In the genomic region with DNA sequence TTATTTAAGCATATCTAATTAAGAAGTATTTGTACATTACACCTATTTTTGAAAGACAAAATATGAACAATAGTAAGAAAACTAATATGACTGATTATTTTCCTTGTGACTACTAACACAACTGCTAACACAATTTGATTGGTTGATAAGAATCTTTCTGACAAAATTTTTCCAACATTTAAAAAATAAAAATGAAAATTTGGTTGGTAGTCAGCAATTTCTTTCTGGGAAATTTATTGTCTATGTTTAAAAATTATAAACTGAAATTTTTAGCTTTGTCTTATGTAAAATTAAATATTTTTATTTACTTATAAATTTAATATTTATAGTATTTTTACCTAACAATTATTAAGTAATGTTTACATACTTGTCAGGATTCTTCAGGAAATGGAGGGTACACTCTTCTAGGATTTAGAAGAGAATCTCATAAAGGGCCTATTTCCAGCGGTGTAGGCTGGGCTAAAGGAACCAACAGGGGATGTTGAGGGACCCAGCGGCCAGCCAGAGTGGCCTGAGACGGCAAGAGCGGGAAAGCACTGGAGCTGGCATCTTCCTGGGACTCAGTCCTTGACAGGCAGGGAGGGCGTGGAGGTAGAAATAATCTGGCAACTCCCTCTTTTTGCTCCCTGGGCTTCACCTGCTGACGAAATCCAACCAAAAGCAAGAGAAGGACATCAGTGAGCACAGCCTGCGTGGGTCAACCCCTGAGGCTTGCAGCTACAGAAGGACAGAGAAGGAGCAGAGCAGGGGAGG, we compare ENCODE assay signal across 2 cellular contexts.
A peak's percentile ranks its signal among the peaks of the same experiment; 100 is the strongest.
TF ChIP-seq lines count a peak whose summit lies in the region.

No MANE protein-coding gene starts in this region.

TF ChIP-seq in GM23338, 12 proteins besides CTCF, POLR2A, EP300 and RAD21:
- TF ChIP-seq EZH2 (IDR thresholded peaks at IDR 0.05; ENCODE audit: low read depth, unreplicated experiment) (no peak), ZNF114 (CRISPR knock-in tag; IDR thresholded peaks at IDR 0.05) (no peak), ZNF331 (CRISPR knock-in tag; IDR thresholded peaks at IDR 0.05; ENCODE audit: low read depth) (no peak), STAT1 (IDR thresholded peaks at IDR 0.05; ENCODE audit: unreplicated experiment) (no peak), EZH2phosphoT487 (IDR thresholded peaks at IDR 0.05; ENCODE audit: unreplicated experiment) (no peak), NANOG (IDR thresholded peaks at IDR 0.05; ENCODE audit: borderline replicate concordance) (no peak), POLR2AphosphoS5 (IDR thresholded peaks at IDR 0.05; ENCODE audit: low read depth) (no peak)
- TF ChIP-seq, protein P1, sequence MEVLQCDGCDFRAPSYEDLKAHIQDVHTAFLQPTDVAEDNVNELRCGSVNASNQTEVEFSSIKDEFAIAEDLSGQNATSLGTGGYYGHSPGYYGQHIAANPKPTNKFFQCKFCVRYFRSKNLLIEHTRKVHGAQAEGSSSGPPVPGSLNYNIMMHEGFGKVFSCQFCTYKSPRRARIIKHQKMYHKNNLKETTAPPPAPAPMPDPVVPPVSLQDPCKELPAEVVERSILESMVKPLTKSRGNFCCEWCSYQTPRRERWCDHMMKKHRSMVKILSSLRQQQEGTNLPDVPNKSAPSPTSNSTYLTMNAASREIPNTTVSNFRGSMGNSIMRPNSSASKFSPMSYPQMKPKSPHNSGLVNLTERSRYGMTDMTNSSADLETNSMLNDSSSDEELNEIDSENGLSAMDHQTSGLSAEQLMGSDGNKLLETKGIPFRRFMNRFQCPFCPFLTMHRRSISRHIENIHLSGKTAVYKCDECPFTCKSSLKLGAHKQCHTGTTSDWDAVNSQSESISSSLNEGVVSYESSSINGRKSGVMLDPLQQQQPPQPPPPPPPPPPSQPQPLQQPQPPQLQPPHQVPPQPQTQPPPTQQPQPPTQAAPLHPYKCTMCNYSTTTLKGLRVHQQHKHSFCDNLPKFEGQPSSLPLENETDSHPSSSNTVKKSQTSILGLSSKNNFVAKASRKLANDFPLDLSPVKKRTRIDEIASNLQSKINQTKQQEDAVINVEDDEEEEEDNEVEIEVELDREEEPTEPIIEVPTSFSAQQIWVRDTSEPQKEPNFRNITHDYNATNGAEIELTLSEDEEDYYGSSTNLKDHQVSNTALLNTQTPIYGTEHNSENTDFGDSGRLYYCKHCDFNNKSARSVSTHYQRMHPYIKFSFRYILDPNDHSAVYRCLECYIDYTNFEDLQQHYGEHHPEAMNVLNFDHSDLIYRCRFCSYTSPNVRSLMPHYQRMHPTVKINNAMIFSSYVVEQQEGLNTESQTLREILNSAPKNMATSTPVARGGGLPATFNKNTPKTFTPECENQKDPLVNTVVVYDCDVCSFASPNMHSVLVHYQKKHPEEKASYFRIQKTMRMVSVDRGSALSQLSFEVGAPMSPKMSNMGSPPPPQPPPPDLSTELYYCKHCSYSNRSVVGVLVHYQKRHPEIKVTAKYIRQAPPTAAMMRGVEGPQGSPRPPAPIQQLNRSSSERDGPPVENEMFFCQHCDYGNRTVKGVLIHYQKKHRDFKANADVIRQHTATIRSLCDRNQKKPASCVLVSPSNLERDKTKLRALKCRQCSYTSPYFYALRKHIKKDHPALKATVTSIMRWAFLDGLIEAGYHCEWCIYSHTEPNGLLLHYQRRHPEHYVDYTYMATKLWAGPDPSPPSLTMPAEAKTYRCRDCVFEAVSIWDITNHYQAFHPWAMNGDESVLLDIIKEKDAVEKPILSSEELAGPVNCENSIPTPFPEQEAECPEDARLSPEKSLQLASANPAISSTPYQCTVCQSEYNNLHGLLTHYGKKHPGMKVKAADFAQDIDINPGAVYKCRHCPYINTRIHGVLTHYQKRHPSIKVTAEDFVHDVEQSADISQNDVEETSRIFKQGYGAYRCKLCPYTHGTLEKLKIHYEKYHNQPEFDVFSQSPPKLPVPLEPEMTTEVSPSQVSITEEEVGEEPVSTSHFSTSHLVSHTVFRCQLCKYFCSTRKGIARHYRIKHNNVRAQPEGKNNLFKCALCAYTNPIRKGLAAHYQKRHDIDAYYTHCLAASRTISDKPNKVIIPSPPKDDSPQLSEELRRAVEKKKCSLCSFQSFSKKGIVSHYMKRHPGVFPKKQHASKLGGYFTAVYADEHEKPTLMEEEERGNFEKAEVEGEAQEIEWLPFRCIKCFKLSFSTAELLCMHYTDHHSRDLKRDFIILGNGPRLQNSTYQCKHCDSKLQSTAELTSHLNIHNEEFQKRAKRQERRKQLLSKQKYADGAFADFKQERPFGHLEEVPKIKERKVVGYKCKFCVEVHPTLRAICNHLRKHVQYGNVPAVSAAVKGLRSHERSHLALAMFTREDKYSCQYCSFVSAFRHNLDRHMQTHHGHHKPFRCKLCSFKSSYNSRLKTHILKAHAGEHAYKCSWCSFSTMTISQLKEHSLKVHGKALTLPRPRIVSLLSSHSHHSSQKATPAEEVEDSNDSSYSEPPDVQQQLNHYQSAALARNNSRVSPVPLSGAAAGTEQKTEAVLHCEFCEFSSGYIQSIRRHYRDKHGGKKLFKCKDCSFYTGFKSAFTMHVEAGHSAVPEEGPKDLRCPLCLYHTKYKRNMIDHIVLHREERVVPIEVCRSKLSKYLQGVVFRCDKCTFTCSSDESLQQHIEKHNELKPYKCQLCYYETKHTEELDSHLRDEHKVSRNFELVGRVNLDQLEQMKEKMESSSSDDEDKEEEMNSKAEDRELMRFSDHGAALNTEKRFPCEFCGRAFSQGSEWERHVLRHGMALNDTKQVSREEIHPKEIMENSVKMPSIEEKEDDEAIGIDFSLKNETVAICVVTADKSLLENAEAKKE (CRISPR knock-in tag; IDR thresholded peaks at IDR 0.05): no peak

TF ChIP-seq in H1, 55 proteins besides CTCF, POLR2A, EP300 and RAD21:
- TF ChIP-seq, protein P2, sequence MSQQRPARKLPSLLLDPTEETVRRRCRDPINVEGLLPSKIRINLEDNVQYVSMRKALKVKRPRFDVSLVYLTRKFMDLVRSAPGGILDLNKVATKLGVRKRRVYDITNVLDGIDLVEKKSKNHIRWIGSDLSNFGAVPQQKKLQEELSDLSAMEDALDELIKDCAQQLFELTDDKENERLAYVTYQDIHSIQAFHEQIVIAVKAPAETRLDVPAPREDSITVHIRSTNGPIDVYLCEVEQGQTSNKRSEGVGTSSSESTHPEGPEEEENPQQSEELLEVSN (IDR thresholded peaks at IDR 0.05): peak; percentile 76
- no peak for TF ChIP-seq CEBPB (IDR thresholded peaks at IDR 0.05; ENCODE audit: low read depth, low read length)
TF ChIP-seq in H1: peak in this region for 1.
